In genomic region chr5:91703128-91703527, GRCh38 we compare ENCODE assay signal across 24 cellular contexts.
DNase-seq lines count a peak whose midpoint lies in the region; TF ChIP-seq lines count a peak whose summit lies in the region.
"Had no signal": no experiment of that assay in that cellular context is flagged by ENCODE, and none has a peak within 500 bp of the region (broad histone marks: within the 10 kb centered on the region; RNA-seq: fewer than 3 reads in every experiment).

No MANE protein-coding gene starts in this region.

- H3K9me3 ChIP-seq in A673 (ENCODE audit: low read depth, low read length, poor library complexity, severe bottlenecking) (no peaks in the 10 kb centered on the region), HEK293 (ENCODE audit: control insufficient read depth, insufficient read depth, low read depth, low read length) (no peaks in the 10 kb centered on the region)
- H3K9me3 ChIP-seq: A549, BE2C, BLaER1 had no signal

- intact Hi-C loops in A673 (cut with micrococcal nuclease; ENCODE audit: unreplicated experiment), result loop anchor here (2.0 kb wide), 1 partner anchor 562 kb away; no protein-coding TSS in a partner anchor

- H3K27me3 ChIP-seq in A673 (replicated peaks; ENCODE audit: insufficient read depth, low read depth, low read length, poor library complexity), result no peaks in the 10 kb centered on the region
- H3K27me3 ChIP-seq: BE2C, BLaER1 had no signal

- H3K27ac ChIP-seq in A673 (ENCODE audit: low read depth, low read length, poor library complexity, severe bottlenecking) (peak overlapping the region; percentile 22), HEK293 (ENCODE audit: extremely low read depth, low read depth, low read length) (no peak overlapping the region)
- H3K27ac ChIP-seq: 22Rv1, A549, BLaER1 had no signal

- peak overlapping the region; percentile 26 for H3K27ac Mint-ChIP-seq in progenitor cell of endocrine pancreas
- H3K27ac Mint-ChIP-seq: CD14-positive monocyte; CD4-positive, alpha-beta memory T cell; CD8-positive, alpha-beta memory T cell had no signal

- peaks cover 2% of the 10 kb centered on the region for H3K4me1 ChIP-seq in A673 (ENCODE audit: insufficient read depth, low read length, poor library complexity, severe bottlenecking)
- H3K4me1 ChIP-seq in HEK293 (ENCODE audit: control insufficient read depth, insufficient read depth, low read length), result no peaks in the 10 kb centered on the region
- H3K4me1 ChIP-seq: A549, BE2C, BLaER1 had no signal

- no peaks in the 10 kb centered on the region for H3K36me3 Mint-ChIP-seq in progenitor cell of endocrine pancreas (ENCODE audit: insufficient read depth)
- H3K36me3 Mint-ChIP-seq: CD14-positive monocyte; CD4-positive, alpha-beta memory T cell; CD4-positive, CD25-positive, alpha-beta regulatory T cell had no signal

- no peaks in the 10 kb centered on the region for H3K36me3 ChIP-seq in A673 (ENCODE audit: insufficient read depth, low read length, poor library complexity, severe bottlenecking)
- H3K36me3 ChIP-seq in HEK293 (ENCODE audit: control insufficient read depth in 2 of 2, insufficient read depth in 1 of 2, low read length in 2 of 2), result no peaks in the 10 kb centered on the region
- H3K36me3 ChIP-seq: BE2C, BLaER1 had no signal

- H3K4me3 Mint-ChIP-seq in progenitor cell of endocrine pancreas (ENCODE audit: low read depth), result no peak overlapping the region
- H3K4me3 Mint-ChIP-seq: CD14-positive monocyte; CD4-positive, alpha-beta memory T cell; CD4-positive, CD25-positive, alpha-beta regulatory T cell; CD8-positive, alpha-beta memory T cell had no signal

- TF ChIP-seq CTCF in A673 (conservative IDR thresholded peaks at IDR 0.05; ENCODE audit: low read depth, low read length) (no peak), HEK293 (tag by site-specific recombination; IDR thresholded peaks at IDR 0.05) (no peak), progenitor cell of endocrine pancreas (IDR thresholded peaks at IDR 0.05; ENCODE audit: unreplicated experiment) (no peak)

- peaks cover 2% of the 10 kb centered on the region for H3K4me1 Mint-ChIP-seq in progenitor cell of endocrine pancreas (ENCODE audit: low read depth)
- H3K4me1 Mint-ChIP-seq: CD14-positive monocyte; CD4-positive, alpha-beta memory T cell; CD4-positive, CD25-positive, alpha-beta regulatory T cell; CD8-positive, alpha-beta memory T cell had no signal

- H3K9me3 Mint-ChIP-seq in progenitor cell of endocrine pancreas (ENCODE audit: low read depth), result no peaks in the 10 kb centered on the region

- POLR2A ChIA-PET in A673 (lab: Charles Lee; ENCODE audit: low non-redundant PET), result no interaction called here
- POLR2A ChIA-PET in HEK293 (lab: Yijun Ruan, JAX), result no interaction called here

- DNase-seq in A673 (ENCODE audit: low spot score), result peak; percentile 56
- DNase-seq in progenitor cell of endocrine pancreas (ENCODE audit: low spot score, unreplicated experiment), result no peak
- no peak for DNase-seq in SKM-1 treated with dmso at 0.1 percent for 144 hours (lab: John Stamatoyannopoulos, UW; ENCODE audit: unreplicated experiment)
- no peak for DNase-seq in SHP77 treated with DMSO at 0.1 percent for 48 hours (lab: John Stamatoyannopoulos, UW)
- DNase-seq: ACHN; BE2C; C1 segment of cervical spinal cord; CD4-positive, alpha-beta memory T cell; CD4-positive, CD25-positive, alpha-beta regulatory T cell; CD8-positive, alpha-beta memory T cell; COR-L47; DMS 273 treated with DMSO at 0.1 percent for 48 hours; DMS153; DMS53; DMS79; DND-41; EL; GDM1 had no signal

- H3K4me3 ChIP-seq in A673 (ENCODE audit: low read depth, low read length, poor library complexity, severe bottlenecking) (no peak overlapping the region), HEK293 (ENCODE audit: low read depth, low read length) (no peak overlapping the region)
- H3K4me3 ChIP-seq: A549, BLaER1, GM12878 had no signal

- no TSS peak for BruUV-seq in A673 (replicated peaks; lab: Mats Ljungman, UMichigan)

- CTCF ChIA-PET in A673 (lab: Charles Lee), result no interaction called here
- CTCF ChIA-PET in HEK293 (lab: Yijun Ruan, JAX), result no interaction called here

- H3K27me3 Mint-ChIP-seq in progenitor cell of endocrine pancreas, result no peaks in the 10 kb centered on the region
- H3K27me3 Mint-ChIP-seq: CD4-positive, alpha-beta memory T cell; CD4-positive, CD25-positive, alpha-beta regulatory T cell; CD8-positive, alpha-beta memory T cell had no signal

TF ChIP-seq in HEK293, 187 proteins besides CTCF, POLR2A, EP300 and RAD21:
- no peak for TF ChIP-seq ZSCAN30 (tag by site-specific recombination; IDR thresholded peaks at IDR 0.05)
- peak; percentile 48 for TF ChIP-seq ZNF366 (tag by site-specific recombination; conservative IDR thresholded peaks at IDR 0.05)
TF ChIP-seq in HEK293: peak in this region for 1.
